In genomic region chr4:26263165-26263564, GRCh38 we compare ENCODE assay signal across 1 cellular context.
TF ChIP-seq lines count a peak whose summit lies in the region.

No MANE protein-coding gene starts in this region.

TF ChIP-seq in K562, 482 proteins besides CTCF, POLR2A, EP300 and RAD21 (continued from another document):
- TF ChIP-seq ZBTB33 (CRISPR knock-in tag; IDR thresholded peaks at IDR 0.05), result no peak
- no peak for TF ChIP-seq MEF2A (IDR thresholded peaks at IDR 0.05; ENCODE audit: control insufficient read depth, low read depth, low read length)
- TF ChIP-seq RFX7 (CRISPR knock-in tag; IDR thresholded peaks at IDR 0.05), result no peak
- TF ChIP-seq ELF2 (CRISPR knock-in tag; IDR thresholded peaks at IDR 0.05), result no peak
- no peak for TF ChIP-seq CBX1 (IDR thresholded peaks at IDR 0.05; ENCODE audit: low read depth)
- TF ChIP-seq ZBTB2 (IDR thresholded peaks at IDR 0.05), result no peak
- no peak for TF ChIP-seq CBFB (CRISPR knock-in tag; IDR thresholded peaks at IDR 0.05)
- TF ChIP-seq PHB (CRISPR knock-in tag; IDR thresholded peaks at IDR 0.05), result no peak
- no peak for TF ChIP-seq RREB1 (CRISPR knock-in tag; IDR thresholded peaks at IDR 0.05)
- TF ChIP-seq GTF3C2 (IDR thresholded peaks at IDR 0.05; ENCODE audit: borderline replicate concordance, extremely low read depth, insufficient read length), result no peak
- no peak for TF ChIP-seq ZNF764 (CRISPR knock-in tag; IDR thresholded peaks at IDR 0.05; ENCODE audit: low read depth)
- TF ChIP-seq CBFA2T2 (conservative IDR thresholded peaks at IDR 0.05), result peak; percentile 32; the same call in 1 of the 2 replicates
- TF ChIP-seq ZNF165 (CRISPR knock-in tag; IDR thresholded peaks at IDR 0.05; ENCODE audit: borderline replicate concordance), result no peak
- TF ChIP-seq SMARCC2 (IDR thresholded peaks at IDR 0.05; ENCODE audit: low read depth), result no peak
- peak; percentile 82 for TF ChIP-seq USF1 (CRISPR knock-in tag; IDR thresholded peaks at IDR 0.05)
- no peak for TF ChIP-seq NCOA4 (IDR thresholded peaks at IDR 0.05; ENCODE audit: partially characterized antibody)
- TF ChIP-seq HINFP (tag; conservative IDR thresholded peaks at IDR 0.05; ENCODE audit: low read depth), result no peak
- TF ChIP-seq ZNF133 (CRISPR knock-in tag; IDR thresholded peaks at IDR 0.05), result no peak
- no peak for TF ChIP-seq TRIM25 (IDR thresholded peaks at IDR 0.05; ENCODE audit: borderline replicate concordance)
- no peak for TF ChIP-seq MAX (CRISPR knock-in tag; IDR thresholded peaks at IDR 0.05)
- no peak for TF ChIP-seq SIN3A (IDR thresholded peaks at IDR 0.05; ENCODE audit: borderline replicate concordance in 2 of 2, control insufficient read depth in 1 of 2, low read depth in 2 of 2, low read length in 2 of 2)
- no peak for TF ChIP-seq CAMTA2 (CRISPR knock-in tag; conservative IDR thresholded peaks at IDR 0.05)
- no peak for TF ChIP-seq ZNF583 (CRISPR knock-in tag; IDR thresholded peaks at IDR 0.05)
- TF ChIP-seq HMGXB4 (CRISPR knock-in tag; IDR thresholded peaks at IDR 0.05), result no peak
